ENCODE assay signal across 8 cellular contexts in the genomic region with DNA sequence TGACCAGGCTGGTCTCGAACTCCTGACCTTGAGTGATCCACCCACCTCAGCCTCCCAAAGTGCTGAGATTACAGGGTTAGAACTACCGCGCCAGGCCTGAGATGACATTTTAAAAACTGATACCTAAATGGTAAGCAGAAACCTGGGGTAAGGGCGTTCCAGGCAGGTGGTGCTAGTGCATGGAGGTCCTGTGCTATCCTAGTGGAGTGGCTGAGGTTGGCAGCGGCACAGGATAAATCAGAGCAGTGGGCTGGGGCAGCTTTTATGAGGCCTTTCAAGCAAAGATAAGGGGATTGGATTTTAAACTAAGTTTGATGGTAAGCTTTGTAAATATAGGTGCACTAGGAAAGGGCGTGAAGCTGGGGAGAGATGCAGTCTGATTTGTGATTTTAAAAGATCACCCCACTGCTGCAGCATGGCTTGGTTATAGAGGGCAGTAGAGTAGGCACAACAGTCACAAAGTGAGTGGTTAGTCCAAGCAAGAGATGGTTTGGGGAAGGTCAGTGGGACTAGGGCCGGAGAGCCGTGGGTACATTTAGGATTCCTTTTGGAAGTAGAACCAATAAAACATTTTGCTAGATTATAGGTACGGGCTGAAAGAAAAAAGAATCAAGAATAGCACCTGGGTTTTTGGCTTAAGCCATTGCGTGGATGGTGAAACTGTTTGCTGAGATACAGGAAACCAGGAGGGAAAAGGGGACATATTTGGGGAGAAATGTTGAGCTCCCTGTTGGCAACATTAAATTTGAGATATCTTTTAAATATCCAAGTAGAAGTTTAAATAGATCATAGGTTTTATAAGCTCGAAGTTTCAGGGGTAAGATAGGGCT.
DNase-seq lines count a peak whose midpoint lies in the region; ATAC-seq lines count a peak whose summit lies in the region.
"Not testable (repeated sequence)": the region's sequence is repeated elsewhere in the genome, so short reads cannot be mapped to it uniquely, and the experiment has no call there.

No MANE protein-coding gene starts in this region.

- not testable (repeated sequence) for H3K4me3 ChIP-seq in naive thymus-derived CD4-positive, alpha-beta T cell (ENCODE audit: low read length)

- H3K4me3 Mint-ChIP-seq in activated CD4-positive, alpha-beta T cell treated with anti-CD3 and anti-CD28 coated beads, Interleukin-2, amount 10 ng/mL, durations not matched to agents 7 days and 5 days: not testable (repeated sequence)
- peak overlapping the region; percentile 31 for H3K4me3 Mint-ChIP-seq in central memory CD8-positive, alpha-beta T cell
- H3K4me3 Mint-ChIP-seq in naive thymus-derived CD4-positive, alpha-beta T cell: peak overlapping the region in 3 of 10 donors; percentile 22 to 48 (median 37)
- peak overlapping the region in 1 of 2 donors; percentile 53 for H3K4me3 Mint-ChIP-seq in stimulated activated naive CD8-positive, alpha-beta T cell treated with anti-CD3 and anti-CD28 coated beads, Interleukin-15, amount 100 ng/mL, for 72 hours

- H3K4me1 ChIP-seq in naive thymus-derived CD4-positive, alpha-beta T cell (ENCODE audit: control insufficient read depth in 2 of 2, insufficient read depth in 2 of 2, low read length in 2 of 2): not testable (repeated sequence)

- not testable (repeated sequence) for H3K9me3 Mint-ChIP-seq in activated CD4-positive, alpha-beta T cell treated with anti-CD3 and anti-CD28 coated beads, Interleukin-2, amount 10 ng/mL, durations not matched to agents 7 days and 5 days; central memory CD8-positive, alpha-beta T cell; naive thymus-derived CD4-positive, alpha-beta T cell; stimulated activated naive CD8-positive, alpha-beta T cell treated with anti-CD3 and anti-CD28 coated beads, Interleukin-15, amount 100 ng/mL, for 72 hours

- not testable (repeated sequence) for H3K36me3 Mint-ChIP-seq in activated CD4-positive, alpha-beta T cell treated with anti-CD3 and anti-CD28 coated beads, Interleukin-2, amount 10 ng/mL, durations not matched to agents 7 days and 5 days (ENCODE audit: low read depth); central memory CD8-positive, alpha-beta T cell (ENCODE audit: insufficient read depth); naive thymus-derived CD4-positive, alpha-beta T cell

- not testable (repeated sequence) for H3K36me3 ChIP-seq in naive thymus-derived CD4-positive, alpha-beta T cell (ENCODE audit: control insufficient read depth in 2 of 3, insufficient read depth in 3 of 3, low read length in 3 of 3)

- DNase-seq in activated CD4-positive, alpha-beta T cell treated with anti-CD3 and anti-CD28 coated beads, Interleukin-2, amount 10 ng/mL, durations not matched to agents 7 days and 5 days; central memory CD8-positive, alpha-beta T cell (ENCODE audit: low spot score in 2 of 2); naive thymus-derived CD4-positive, alpha-beta T cell; stimulated activated naive CD8-positive, alpha-beta T cell treated with anti-CD3 and anti-CD28 coated beads, Interleukin-15, amount 100 ng/mL, for 72 hours: not testable (repeated sequence)

- intact Hi-C loops in naive thymus-derived CD4-positive, alpha-beta T cell (cut with micrococcal nuclease): not testable (repeated sequence)

- ATAC-seq in GM18520 (IDR thresholded peaks at IDR 0.05; ENCODE audit: unreplicated experiment): peak; percentile 3
- ATAC-seq in GM21390 (IDR thresholded peaks at IDR 0.05; ENCODE audit: unreplicated experiment): peak; percentile 40
- ATAC-seq in HG02763 (IDR thresholded peaks at IDR 0.05; ENCODE audit: unreplicated experiment): peak; percentile 33
- peak; percentile 23 for ATAC-seq in HG03432 (IDR thresholded peaks at IDR 0.05; ENCODE audit: unreplicated experiment)
- not testable (repeated sequence) for ATAC-seq in central memory CD8-positive, alpha-beta T cell (replicated peaks; ENCODE audit: extremely low read depth, poor library complexity, severe bottlenecking); naive thymus-derived CD4-positive, alpha-beta T cell; stimulated activated naive CD8-positive, alpha-beta T cell treated with anti-CD3 and anti-CD28 coated beads, Interleukin-15, amount 100 ng/mL, for 72 hours

- POLR2A ChIA-PET in activated CD4-positive, alpha-beta T cell treated with anti-CD3 and anti-CD28 coated beads, Interleukin-2, amount 10 ng/mL, durations not matched to agents 7 days and 5 days (lab: Charles Lee); naive thymus-derived CD4-positive, alpha-beta T cell (lab: Charles Lee): not testable (repeated sequence)

- peak overlapping the region; percentile 41 for H3K27ac Mint-ChIP-seq in activated CD4-positive, alpha-beta T cell treated with anti-CD3 and anti-CD28 coated beads, Interleukin-2, amount 10 ng/mL, durations not matched to agents 7 days and 5 days
- peak overlapping the region; percentile 94 for H3K27ac Mint-ChIP-seq in central memory CD8-positive, alpha-beta T cell (ENCODE audit: low read depth)
- H3K27ac Mint-ChIP-seq in naive thymus-derived CD4-positive, alpha-beta T cell: peak overlapping the region in 7 of 9 donors; percentile 41 to 87 (median 60)
- peak overlapping the region; percentile 46 to 65 for H3K27ac Mint-ChIP-seq in stimulated activated naive CD8-positive, alpha-beta T cell treated with anti-CD3 and anti-CD28 coated beads, Interleukin-15, amount 100 ng/mL, for 72 hours

- H3K27ac ChIP-seq in naive thymus-derived CD4-positive, alpha-beta T cell (ENCODE audit: low read depth, low read length): not testable (repeated sequence)

- not testable (repeated sequence) for H3K27me3 Mint-ChIP-seq in activated CD4-positive, alpha-beta T cell treated with anti-CD3 and anti-CD28 coated beads, Interleukin-2, amount 10 ng/mL, durations not matched to agents 7 days and 5 days; central memory CD8-positive, alpha-beta T cell; naive thymus-derived CD4-positive, alpha-beta T cell; stimulated activated naive CD8-positive, alpha-beta T cell treated with anti-CD3 and anti-CD28 coated beads, Interleukin-15, amount 100 ng/mL, for 72 hours

- H3K27me3 ChIP-seq in naive thymus-derived CD4-positive, alpha-beta T cell (ENCODE audit: control insufficient read depth in 2 of 2, insufficient read depth in 2 of 2, low read length in 2 of 2): not testable (repeated sequence)

- not testable (repeated sequence) for H3K4me1 Mint-ChIP-seq in activated CD4-positive, alpha-beta T cell treated with anti-CD3 and anti-CD28 coated beads, Interleukin-2, amount 10 ng/mL, durations not matched to agents 7 days and 5 days
- H3K4me1 Mint-ChIP-seq in central memory CD8-positive, alpha-beta T cell: peaks cover 13% of the 10 kb centered on the region
- peaks cover 9 to 27% (median 20%) of the 10 kb centered on the region in 7 donors for H3K4me1 Mint-ChIP-seq in naive thymus-derived CD4-positive, alpha-beta T cell
- peaks cover 10% of the 10 kb centered on the region for H3K4me1 Mint-ChIP-seq in stimulated activated naive CD8-positive, alpha-beta T cell treated with anti-CD3 and anti-CD28 coated beads, Interleukin-15, amount 100 ng/mL, for 72 hours

- CTCF ChIA-PET in activated CD4-positive, alpha-beta T cell treated with anti-CD3 and anti-CD28 coated beads, Interleukin-2, amount 10 ng/mL, durations not matched to agents 7 days and 5 days (lab: Charles Lee): interaction anchor here (0.6 kb wide), 1 partner anchor 11 kb away, joined by 3 read pairs; no protein-coding TSS in a partner anchor
- CTCF ChIA-PET in naive thymus-derived CD4-positive, alpha-beta T cell (lab: Charles Lee): not testable (repeated sequence)

- not testable (repeated sequence) for H3K9me3 ChIP-seq in naive thymus-derived CD4-positive, alpha-beta T cell (ENCODE audit: control insufficient read depth in 2 of 3, low read length in 3 of 3)

Comparison
In these comparisons a context has a peak if more than half of its experiments do, and no peak if none do; other contexts are left out.
1. H3K27ac Mint-ChIP-seq: peak in every context shown above with its lines; median percentile 94 in central memory CD8-positive, alpha-beta T cell; 60 in naive thymus-derived CD4-positive, alpha-beta T cell; 56 in stimulated activated naive CD8-positive, alpha-beta T cell treated with anti-CD3 and anti-CD28 coated beads, Interleukin-15, amount 100 ng/mL, for 72 hours; 41 in activated CD4-positive, alpha-beta T cell treated with anti-CD3 and anti-CD28 coated beads, Interleukin-2, amount 10 ng/mL, durations not matched to agents 7 days and 5 days.